20 cellular contexts compared by ENCODE assay signal in genomic region chr1:220772846-220773245, GRCh38.
"Had no signal": no experiment of that assay in that cellular context is flagged by ENCODE, and none has a peak within 500 bp of the region (broad histone marks: within the 10 kb centered on the region; RNA-seq: fewer than 3 reads in every experiment).

No MANE protein-coding gene starts in this region.

- DNase-seq: activated CD4-positive, alpha-beta T cell treated with anti-CD3 and anti-CD28 coated beads for 1 hour; activated CD4-positive, alpha-beta T cell treated with anti-CD3 and anti-CD28 coated beads, Interleukin-2, amount 50 U/mL, for 4 hours; activated naive CD4-positive, alpha-beta T cell treated with Interleukin-2 at 50 U/mL for 16 hours; anterior cingulate cortex; brain microvascular endothelial cell; cortex of kidney; effector memory CD8-positive, alpha-beta T cell; foreskin keratinocyte; glutamatergic neuron; hypothalamus; kidney; left lung; mammary epithelial cell; mucosa of descending colon; natural killer cell; nucleus accumbens; stimulated activated CD4-positive, alpha-beta T cell treated with anti-CD3 and anti-CD28 coated beads, Interleukin-4, amount 100 ng/mL, for 1 hour; stimulated activated naive CD8-positive, alpha-beta T cell treated with anti-CD3 and anti-CD28 coated beads, Interleukin-15, Interleukin-2, amounts not matched to agents 100 U/mL and 50 U/mL, for 24 hours; trophoblast cell had no signal

- FAIRE-seq: kidney had no signal

- ATAC-seq: activated T-helper 17 cell treated with anti-CD3 and anti-CD28 coated beads, Interleukin-2, amount 50 U/mL, for 72 hours; effector memory CD8-positive, alpha-beta T cell; foreskin keratinocyte; left lung; mucosa of descending colon; natural killer cell; stimulated activated naive CD8-positive, alpha-beta T cell treated with anti-CD3 and anti-CD28 coated beads, Interleukin-15, Interleukin-2, amounts not matched to agents 100 U/mL and 50 U/mL, for 24 hours had no signal
